ENCODE assay signal across 19 cellular contexts in the genomic region with DNA sequence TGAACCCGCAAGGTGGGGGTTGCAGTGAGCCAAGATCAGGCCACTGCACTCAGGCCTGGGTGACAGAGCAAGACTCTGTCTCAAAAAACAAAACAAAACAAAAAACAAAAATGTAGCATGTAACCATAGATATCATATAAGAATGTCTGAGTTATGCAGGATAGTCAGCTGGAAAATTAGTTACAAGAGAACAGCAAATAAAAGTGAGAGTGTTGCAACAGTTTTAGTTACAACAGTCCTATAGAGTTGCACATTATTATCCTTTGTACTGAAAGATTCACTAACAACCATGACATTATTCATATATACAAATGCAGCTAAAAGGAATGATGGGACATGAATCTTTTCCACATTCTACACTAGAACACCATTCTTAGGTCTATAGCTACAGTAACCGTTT.
"Had no signal": no experiment of that assay in that cellular context is flagged by ENCODE, and none has a peak within 500 bp of the region (broad histone marks: within the 10 kb centered on the region; RNA-seq: fewer than 3 reads in every experiment).

No MANE protein-coding gene starts in this region.

- H3K27ac ChIP-seq: heart left ventricle, ovary, right atrium auricular region, suprapubic skin, thyroid gland had no signal

- H3K9me3 ChIP-seq: heart left ventricle, ovary, right atrium auricular region, suprapubic skin, thyroid gland had no signal

- DNase-seq: cerebellar nuclear complex; dermis blood vessel endothelial cell; endodermal cell; erythroblast; heart left ventricle; hypothalamus; islet precursor cell; mammary epithelial cell; naive thymus-derived CD4-positive, alpha-beta T cell; nucleus accumbens; ovary; stimulated activated CD4-positive, alpha-beta T cell treated with anti-CD3 and anti-CD28 coated beads, Interleukin-4, amount 100 ng/mL, for 1 hour; stimulated activated CD8-positive, alpha-beta memory T cell treated with anti-CD3 and anti-CD28 coated beads, Interleukin-4, amount 100 ng/mL, for 48 hours; stimulated activated naive CD8-positive, alpha-beta T cell treated with anti-CD3 and anti-CD28 coated beads, Interleukin-15, Interleukin-2, amounts not matched to agents 100 U/mL and 50 U/mL, for 24 hours; thyroid gland had no signal

- H3K4me3 ChIP-seq: heart left ventricle, ovary, right atrium auricular region, suprapubic skin, thyroid gland had no signal

- H3K27me3 ChIP-seq: heart left ventricle, ovary, right atrium auricular region, suprapubic skin, thyroid gland had no signal

- H3K36me3 ChIP-seq: ovary, right atrium auricular region, suprapubic skin, thyroid gland had no signal

- H3K4me1 ChIP-seq: right atrium auricular region had no signal

- ATAC-seq: heart left ventricle; left lobe of liver; naive thymus-derived CD4-positive, alpha-beta T cell; stimulated activated effector memory CD8-positive, alpha-beta T cell treated with anti-CD3 and anti-CD28 coated beads, Interleukin-12 subunit alpha, Interleukin-12 subunit beta, amount 100 ng/mL, for 72 hours; stimulated activated naive CD8-positive, alpha-beta T cell treated with anti-CD3 and anti-CD28 coated beads, Interleukin-15, Interleukin-2, amounts not matched to agents 100 U/mL and 50 U/mL, for 24 hours had no signal
